In the genomic region with DNA sequence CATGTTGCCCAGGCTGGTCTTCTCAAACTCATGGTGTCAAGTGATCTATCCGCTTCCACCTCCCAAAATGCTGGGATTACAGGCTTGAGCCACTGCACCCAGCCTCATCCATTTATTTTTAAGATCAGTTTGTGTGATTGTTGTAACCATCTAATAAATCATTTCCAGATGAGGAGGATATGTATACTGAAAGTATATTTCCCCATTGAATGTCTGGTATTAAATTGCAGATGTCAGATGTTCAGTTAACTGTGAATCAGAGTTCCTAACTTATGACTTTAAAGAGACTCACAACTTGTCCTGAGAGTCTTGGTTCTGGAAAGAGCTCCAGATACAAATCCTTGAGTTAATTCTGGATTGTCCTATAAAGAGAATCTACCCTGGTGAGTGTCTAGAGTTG, we compare ENCODE assay signal across 1 cellular context.
TF ChIP-seq lines count a peak whose summit lies in the region.

No MANE protein-coding gene starts in this region.

TF ChIP-seq in WTC11, 78 proteins besides CTCF, POLR2A, EP300 and RAD21 (continued from another document):
- TF ChIP-seq E2F4 (CRISPR knock-in tag; IDR thresholded peaks at IDR 0.05; ENCODE audit: borderline replicate concordance, low read depth) = no peak
- TF ChIP-seq NR1H2 (CRISPR knock-in tag; IDR thresholded peaks at IDR 0.05) = no peak
- TF ChIP-seq FOXP1 (CRISPR knock-in tag; IDR thresholded peaks at IDR 0.05; ENCODE audit: borderline replicate concordance) = no peak
- no peak for TF ChIP-seq ZNF671 (CRISPR knock-in tag; IDR thresholded peaks at IDR 0.05)
- no peak for TF ChIP-seq SOX15 (CRISPR knock-in tag; IDR thresholded peaks at IDR 0.05)
- TF ChIP-seq, protein P1, sequence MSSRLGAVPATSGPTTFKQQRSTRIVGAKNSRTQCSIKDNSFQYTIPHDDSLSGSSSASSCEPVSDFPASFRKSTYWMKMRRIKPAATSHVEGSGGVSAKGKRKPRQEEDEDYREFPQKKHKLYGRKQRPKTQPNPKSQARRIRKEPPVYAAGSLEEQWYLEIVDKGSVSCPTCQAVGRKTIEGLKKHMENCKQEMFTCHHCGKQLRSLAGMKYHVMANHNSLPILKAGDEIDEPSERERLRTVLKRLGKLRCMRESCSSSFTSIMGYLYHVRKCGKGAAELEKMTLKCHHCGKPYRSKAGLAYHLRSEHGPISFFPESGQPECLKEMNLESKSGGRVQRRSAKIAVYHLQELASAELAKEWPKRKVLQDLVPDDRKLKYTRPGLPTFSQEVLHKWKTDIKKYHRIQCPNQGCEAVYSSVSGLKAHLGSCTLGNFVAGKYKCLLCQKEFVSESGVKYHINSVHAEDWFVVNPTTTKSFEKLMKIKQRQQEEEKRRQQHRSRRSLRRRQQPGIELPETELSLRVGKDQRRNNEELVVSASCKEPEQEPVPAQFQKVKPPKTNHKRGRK (CRISPR knock-in tag; IDR thresholded peaks at IDR 0.05; ENCODE audit: borderline replicate concordance) = no peak
- no peak for TF ChIP-seq NR3C1 (CRISPR knock-in tag; conservative IDR thresholded peaks at IDR 0.05; ENCODE audit: low read depth)
- TF ChIP-seq, protein P2, sequence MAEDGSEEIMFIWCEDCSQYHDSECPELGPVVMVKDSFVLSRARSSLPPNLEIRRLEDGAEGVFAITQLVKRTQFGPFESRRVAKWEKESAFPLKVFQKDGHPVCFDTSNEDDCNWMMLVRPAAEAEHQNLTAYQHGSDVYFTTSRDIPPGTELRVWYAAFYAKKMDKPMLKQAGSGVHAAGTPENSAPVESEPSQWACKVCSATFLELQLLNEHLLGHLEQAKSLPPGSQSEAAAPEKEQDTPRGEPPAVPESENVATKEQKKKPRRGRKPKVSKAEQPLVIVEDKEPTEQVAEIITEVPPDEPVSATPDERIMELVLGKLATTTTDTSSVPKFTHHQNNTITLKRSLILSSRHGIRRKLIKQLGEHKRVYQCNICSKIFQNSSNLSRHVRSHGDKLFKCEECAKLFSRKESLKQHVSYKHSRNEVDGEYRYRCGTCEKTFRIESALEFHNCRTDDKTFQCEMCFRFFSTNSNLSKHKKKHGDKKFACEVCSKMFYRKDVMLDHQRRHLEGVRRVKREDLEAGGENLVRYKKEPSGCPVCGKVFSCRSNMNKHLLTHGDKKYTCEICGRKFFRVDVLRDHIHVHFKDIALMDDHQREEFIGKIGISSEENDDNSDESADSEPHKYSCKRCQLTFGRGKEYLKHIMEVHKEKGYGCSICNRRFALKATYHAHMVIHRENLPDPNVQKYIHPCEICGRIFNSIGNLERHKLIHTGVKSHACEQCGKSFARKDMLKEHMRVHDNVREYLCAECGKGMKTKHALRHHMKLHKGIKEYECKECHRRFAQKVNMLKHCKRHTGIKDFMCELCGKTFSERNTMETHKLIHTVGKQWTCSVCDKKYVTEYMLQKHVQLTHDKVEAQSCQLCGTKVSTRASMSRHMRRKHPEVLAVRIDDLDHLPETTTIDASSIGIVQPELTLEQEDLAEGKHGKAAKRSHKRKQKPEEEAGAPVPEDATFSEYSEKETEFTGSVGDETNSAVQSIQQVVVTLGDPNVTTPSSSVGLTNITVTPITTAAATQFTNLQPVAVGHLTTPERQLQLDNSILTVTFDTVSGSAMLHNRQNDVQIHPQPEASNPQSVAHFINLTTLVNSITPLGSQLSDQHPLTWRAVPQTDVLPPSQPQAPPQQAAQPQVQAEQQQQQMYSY (CRISPR knock-in tag; IDR thresholded peaks at IDR 0.05) = no peak
- no peak for TF ChIP-seq EMX1 (CRISPR knock-in tag; IDR thresholded peaks at IDR 0.05)
- no peak for TF ChIP-seq ZNF317 (CRISPR knock-in tag; IDR thresholded peaks at IDR 0.05; ENCODE audit: borderline replicate concordance, low read depth)
